In genomic region chrX:10756365-10756915, GRCh38 we compare ENCODE assay signal across 10 cellular contexts.
DNase-seq lines count a peak whose midpoint lies in the region; ATAC-seq and TF ChIP-seq lines count a peak whose summit lies in the region.
"Had no signal": no experiment of that assay in that cellular context is flagged by ENCODE, and none has a peak within 500 bp of the region (broad histone marks: within the 10 kb centered on the region; RNA-seq: fewer than 3 reads in every experiment).

No MANE protein-coding gene starts in this region.

- H3K36me3 ChIP-seq in HUES48 (ENCODE audit: control insufficient read depth, insufficient read depth, low read length): no peaks in the 10 kb centered on the region
- no peaks in the 10 kb centered on the region for H3K36me3 ChIP-seq in mammary epithelial cell (ENCODE audit: insufficient read depth, low read length)
- H3K36me3 ChIP-seq in lower lobe of right lung: no peaks in the 10 kb centered on the region
- no peaks in the 10 kb centered on the region for H3K36me3 ChIP-seq in tibial artery

- TF ChIP-seq CTCF in AG09309 (IDR thresholded peaks at IDR 0.05; ENCODE audit: control insufficient read depth, insufficient read depth, low read depth, low read length, missing control alignments): peak; percentile 4
- TF ChIP-seq CTCF in mammary epithelial cell (conservative IDR thresholded peaks at IDR 0.05 in 1 of 2, IDR thresholded peaks at IDR 0.05 in 1 of 2; ENCODE audit: extremely low read depth in 1 of 2, insufficient read depth in 1 of 2, low read depth in 1 of 2, low read length in 2 of 2): peak in 1 of 2 donors; percentile 17
- no peak for TF ChIP-seq CTCF in lower lobe of right lung (IDR thresholded peaks at IDR 0.05)
- no peak for TF ChIP-seq CTCF in tibial artery (IDR thresholded peaks at IDR 0.05)

- intact Hi-C loops in mammary epithelial cell (cut with micrococcal nuclease): loop anchor here (5.0 kb wide), 1 partner anchor 346 kb away; no protein-coding TSS in a partner anchor
- intact Hi-C loops in lower lobe of right lung (cut with DNase I): no loop called here
- intact Hi-C loops in tibial artery (cut with DNase I; ENCODE audit: low total_unique reads): no loop called here

- dilution Hi-C loops in mammary epithelial cell (cut with HindIII; ENCODE audit: low sequenced_read_pairs): no loop called here

- H3K27ac ChIP-seq in HUES48 (ENCODE audit: low read depth, low read length) (peak overlapping the region; percentile 69), mammary epithelial cell (ENCODE audit: insufficient read depth, low read depth, low read length) (no peak overlapping the region), lower lobe of right lung (no peak overlapping the region), tibial artery (no peak overlapping the region)

- H3K9ac ChIP-seq in HUES48 (ENCODE audit: low read depth, low read length) (no peak overlapping the region; the same call in 1 of the 2 replicates), mammary epithelial cell (ENCODE audit: insufficient read depth, low read length) (no peak overlapping the region)

- H3K27me3 ChIP-seq in HUES48 (ENCODE audit: control insufficient read depth, insufficient read depth, low read length) (no peaks in the 10 kb centered on the region), mammary epithelial cell (ENCODE audit: insufficient read depth, low read length) (no peaks in the 10 kb centered on the region), lower lobe of right lung (ENCODE audit: low read depth) (no peaks in the 10 kb centered on the region), tibial artery (no peaks in the 10 kb centered on the region)

- WGBS in mammary epithelial cell (ENCODE audit: low coverage, missing lambda C conversion rate): 0% methylated on average over 5 of the region's 5 CpGs

- H3K9me3 ChIP-seq in HUES48 (ENCODE audit: control insufficient read depth, insufficient read depth, low read length) (no peaks in the 10 kb centered on the region), mammary epithelial cell (replicated peaks; ENCODE audit: insufficient read depth, low read length) (no peaks in the 10 kb centered on the region), lower lobe of right lung (no peaks in the 10 kb centered on the region), tibial artery (no peaks in the 10 kb centered on the region)

- DNase-seq in AG09309 (ENCODE audit: low read depth): no peak
- peak; percentile 69 for DNase-seq in mammary epithelial cell
- no peak for DNase-seq in lower lobe of right lung
- DNase-seq in activated gamma-delta T cell (lab: John Stamatoyannopoulos, UW): no peak
- no peak for DNase-seq in NCI-H1048 (lab: John Stamatoyannopoulos, UW)
- DNase-seq in tibial artery: no peak
- DNase-seq: DND-41; stimulated activated CD4-positive, alpha-beta T cell treated with anti-CD3 and anti-CD28 coated beads, Interleukin-1b, Interleukin-23, amount 100 ng/mL, for 48 hours had no signal

- H3K4me3 ChIP-seq in AG09309 (ENCODE audit: control insufficient read depth, low read depth, low read length) (no peak overlapping the region), HUES48 (ENCODE audit: low read depth, low read length) (no peak overlapping the region), mammary epithelial cell (replicated peaks in 1 of 3; ENCODE audit: insufficient read depth in 1 of 3, low read depth in 2 of 3, low read length in 3 of 3) (no peak overlapping the region), lower lobe of right lung (no peak overlapping the region), tibial artery (no peak overlapping the region)

- no TSS peak for BruUV-seq in mammary epithelial cell (replicated peaks; lab: Mats Ljungman, UMichigan)

- peak overlapping the region; percentile 13 for H3K4me2 ChIP-seq in mammary epithelial cell (ENCODE audit: insufficient read depth, low read depth, low read length)

- H2AFZ ChIP-seq in mammary epithelial cell (ENCODE audit: low read depth, low read length): no peak overlapping the region

- CTCF ChIA-PET in mammary epithelial cell (lab: Charles Lee; ENCODE audit: low non-redundant PET): no interaction called here

- no peaks in the 10 kb centered on the region for H3K79me2 ChIP-seq in mammary epithelial cell (ENCODE audit: insufficient read depth, low read length)

- ATAC-seq in lower lobe of right lung: peak; percentile 74 to 85
- no peak for ATAC-seq in HG02870 (IDR thresholded peaks at IDR 0.05; ENCODE audit: unreplicated experiment)

- H4K20me1 ChIP-seq in mammary epithelial cell (ENCODE audit: insufficient read depth, low read length): no peaks in the 10 kb centered on the region

- peaks cover 50% of the 10 kb centered on the region for H3K4me1 ChIP-seq in HUES48 (ENCODE audit: control insufficient read depth, insufficient read depth, low read length)
- H3K4me1 ChIP-seq in mammary epithelial cell (ENCODE audit: insufficient read depth, low read length): peaks cover 18% of the 10 kb centered on the region
- H3K4me1 ChIP-seq in lower lobe of right lung: no peaks in the 10 kb centered on the region
- H3K4me1 ChIP-seq in tibial artery: peaks cover 0 to 12% (median 0%) of the 10 kb centered on the region in 4 donors

- in situ Hi-C loops in mammary epithelial cell (cut with MboI; ENCODE audit: low sequenced_read_pairs in 2 of 2): no loop called here
